Comparison of ENCODE assay signal across 1 cellular context in genomic region chr15:83066761-83067637, GRCh38.
TF ChIP-seq lines count a peak whose summit lies in the region.

Gene BTBD1, minus strand, starts transcription at chr15:83067252. Its CDS starts 101 bp downstream, at chr15:83067151.

TF ChIP-seq in K562, 482 proteins besides CTCF, POLR2A, EP300 and RAD21 (continued from another document and continues in another):
- TF ChIP-seq PBX2 (CRISPR knock-in tag; IDR thresholded peaks at IDR 0.05; ENCODE audit: low read depth), result no peak
- TF ChIP-seq PBX2 (tag; conservative IDR thresholded peaks at IDR 0.05; ENCODE audit: low read depth), result no peak
- TF ChIP-seq KDM4B (IDR thresholded peaks at IDR 0.05; ENCODE audit: borderline replicate concordance in 2 of 2, low read depth in 1 of 2), result no peak; a peak in 1 of 4 replicates
- peak; percentile 57 for TF ChIP-seq EP400 (IDR thresholded peaks at IDR 0.05)
- TF ChIP-seq MXI1 (IDR thresholded peaks at IDR 0.05; ENCODE audit: low read depth, low read length), result 0 out of 2 replicates have a peak, but pooled peaks have one; percentile 30
- TF ChIP-seq POLR3G (IDR thresholded peaks at IDR 0.05; ENCODE audit: extremely low read depth, insufficient read length, insufficient replicate concordance), result no peak
- no peak for TF ChIP-seq STAT5B (CRISPR knock-in tag; IDR thresholded peaks at IDR 0.05)
- TF ChIP-seq SAFB2 (IDR thresholded peaks at IDR 0.05; ENCODE audit: borderline replicate concordance, low read depth, low read length, severe bottlenecking), result no peak
- no peak for TF ChIP-seq ZNF668 (CRISPR knock-in tag; IDR thresholded peaks at IDR 0.05)
- TF ChIP-seq EGR1 (conservative IDR thresholded peaks at IDR 0.05), result peak; percentile 91
- no peak for TF ChIP-seq HNRNPH1 (optimal IDR thresholded peaks at IDR 0.05; ENCODE audit: low read depth, low read length)
- no peak for TF ChIP-seq RHOXF2B (CRISPR knock-in tag; conservative IDR thresholded peaks at IDR 0.05)
- no peak for TF ChIP-seq RAD51 (IDR thresholded peaks at IDR 0.05; ENCODE audit: borderline replicate concordance, low read depth)
- peak; percentile 91 for TF ChIP-seq CTBP1 (IDR thresholded peaks at IDR 0.05; ENCODE audit: borderline replicate concordance)
- TF ChIP-seq ARHGAP35 (IDR thresholded peaks at IDR 0.05; ENCODE audit: partially characterized antibody), result no peak
- TF ChIP-seq GMEB1 (CRISPR knock-in tag; IDR thresholded peaks at IDR 0.05), result peak; percentile 90
- 0 out of 2 replicates have a peak, but pooled peaks have one; percentile 27 for TF ChIP-seq TGIF2 (CRISPR knock-in tag; IDR thresholded peaks at IDR 0.05)
- no peak for TF ChIP-seq POLR3A (IDR thresholded peaks at IDR 0.05; ENCODE audit: borderline replicate concordance, extremely low read depth, insufficient read depth, insufficient read length)
- TF ChIP-seq HDAC6 (IDR thresholded peaks at IDR 0.05; ENCODE audit: low read depth, low read length), result no peak
- peak; percentile 98 for TF ChIP-seq VEZF1 (CRISPR knock-in tag; IDR thresholded peaks at IDR 0.05)
- 0 out of 2 replicates have a peak, but pooled peaks have one; percentile 26 for TF ChIP-seq SMAD3 (CRISPR knock-in tag; conservative IDR thresholded peaks at IDR 0.05)
- no peak for TF ChIP-seq ZNF347 (CRISPR knock-in tag; IDR thresholded peaks at IDR 0.05; ENCODE audit: low read depth)
- TF ChIP-seq ZMIZ1 (IDR thresholded peaks at IDR 0.05; ENCODE audit: low read depth in 2 of 2, low read length in 2 of 2), result 0 out of 4 replicates have a peak, but pooled peaks of 1 of the 2 experiments have one; percentile 52
- no peak for TF ChIP-seq TEAD2 (tag; IDR thresholded peaks at IDR 0.05)
- no peak for TF ChIP-seq ZNF444 (CRISPR knock-in tag; IDR thresholded peaks at IDR 0.05)
- TF ChIP-seq HNRNPK (IDR thresholded peaks at IDR 0.05; ENCODE audit: low read depth, low read length, poor library complexity, severe bottlenecking), result no peak
- no peak for TF ChIP-seq ZNF407 (IDR thresholded peaks at IDR 0.05; ENCODE audit: low read depth)
- TF ChIP-seq TCF15 (CRISPR knock-in tag; IDR thresholded peaks at IDR 0.05), result 0 out of 2 replicates have a peak, but pooled peaks have one; percentile 21
- TF ChIP-seq HDAC1 (IDR thresholded peaks at IDR 0.05), result no peak
- TF ChIP-seq FIP1L1 (IDR thresholded peaks at IDR 0.05; ENCODE audit: low read depth, low read length, poor library complexity, severe bottlenecking), result no peak
- no peak for TF ChIP-seq NKRF (IDR thresholded peaks at IDR 0.05; ENCODE audit: borderline replicate concordance)
- peak; percentile 72 for TF ChIP-seq CHD1 (IDR thresholded peaks at IDR 0.05; ENCODE audit: low read length)
- TF ChIP-seq ID3 (CRISPR knock-in tag; IDR thresholded peaks at IDR 0.05), result no peak
- TF ChIP-seq ID3 (tag; IDR thresholded peaks at IDR 0.05), result peak; percentile 63; the same call in 1 of the 2 replicates
- TF ChIP-seq KDM1A (IDR thresholded peaks at IDR 0.05), result no peak
- TF ChIP-seq ZNF282 (CRISPR knock-in tag; IDR thresholded peaks at IDR 0.05), result peak; percentile 12; the same call in 1 of the 2 replicates
- no peak for TF ChIP-seq ZNF551 (CRISPR knock-in tag; IDR thresholded peaks at IDR 0.05)
- TF ChIP-seq NFE2 (IDR thresholded peaks at IDR 0.05; ENCODE audit: low read depth), result no peak
- TF ChIP-seq KLF13 (tag; IDR thresholded peaks at IDR 0.05; ENCODE audit: borderline replicate concordance, low read depth), result no peak
- no peak for TF ChIP-seq ZNF408 (CRISPR knock-in tag; IDR thresholded peaks at IDR 0.05; ENCODE audit: low read depth)
- TF ChIP-seq ZSCAN29 (IDR thresholded peaks at IDR 0.05), result no peak
- TF ChIP-seq HSF4 (CRISPR knock-in tag; IDR thresholded peaks at IDR 0.05; ENCODE audit: borderline replicate concordance), result no peak
- TF ChIP-seq FOXK1 (CRISPR knock-in tag; IDR thresholded peaks at IDR 0.05; ENCODE audit: borderline replicate concordance), result no peak
- TF ChIP-seq JUNB (CRISPR knock-in tag; conservative IDR thresholded peaks at IDR 0.05), result no peak
- TF ChIP-seq PTRF (tag; IDR thresholded peaks at IDR 0.05), result no peak
- no peak for TF ChIP-seq MAFK (IDR thresholded peaks at IDR 0.05; ENCODE audit: low read length)
